In the genomic region with DNA sequence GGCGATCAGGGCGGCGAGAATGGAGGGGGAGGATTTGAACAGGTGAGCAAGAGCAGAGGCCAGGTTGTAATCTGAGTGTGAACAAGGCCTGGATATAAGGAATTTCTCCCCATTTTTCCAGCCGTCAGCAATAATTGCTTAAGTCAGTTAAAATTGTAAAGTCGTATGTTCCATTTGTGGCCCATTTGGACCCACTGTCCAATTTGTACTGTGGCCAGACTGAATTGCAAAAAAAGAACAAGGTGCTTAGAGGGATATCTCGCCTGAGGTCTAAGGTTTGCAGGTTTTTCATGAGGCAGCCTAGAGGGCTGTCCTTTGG, we compare ENCODE assay signal across 11 cellular contexts. TPM values are rescaled to one million over a fixed set of nuclear protein-coding genes. Genes with fewer than 3 reads are reported as not detected.
DNase-seq lines count a peak whose midpoint lies in the region; ATAC-seq, FAIRE-seq and TF ChIP-seq lines count a peak whose summit lies in the region.
"Had no signal": no experiment of that assay in that cellular context is flagged by ENCODE, and none has a peak within 500 bp of the region (broad histone marks: within the 10 kb centered on the region; RNA-seq: fewer than 3 reads in every experiment).

No MANE protein-coding gene starts in this region.

- peak overlapping the region; percentile 35 for H3K9ac ChIP-seq in keratinocyte (ENCODE audit: control insufficient read depth, extremely low read depth, insufficient read depth, low read length)

- intact Hi-C loops in CD14-positive monocyte (cut with micrococcal nuclease) = loop anchor here in 1 of 2 donors (10.0 kb wide), 1 partner anchor 720 kb away; no protein-coding TSS in a partner anchor

- no peak for DNase-seq in stimulated activated naive CD8-positive, alpha-beta T cell treated with anti-CD3 and anti-CD28 coated beads, Interleukin-15, Interleukin-2, amounts not matched to agents 100 U/mL and 50 U/mL, for 24 hours
- DNase-seq in activated CD4-positive, alpha-beta memory T cell treated with anti-CD3 and anti-CD28 coated beads, Interleukin-2, amount 10 ng/mL, durations not matched to agents 7 days and 5 days = no peak
- DNase-seq in keratinocyte (ENCODE audit: low read depth, low spot score) (no peak), NOMO-1 (lab: John Stamatoyannopoulos, UW; ENCODE audit: unreplicated experiment in 2 of 2) (no peak), CD14-positive monocyte (ENCODE audit: low spot score) (no peak)

- H3K9me3 Mint-ChIP-seq in stimulated activated naive CD8-positive, alpha-beta T cell treated with anti-CD3 and anti-CD28 coated beads, Interleukin-15, Interleukin-2, amounts not matched to agents 100 ng/mL and 50 ng/mL, for 24 hours = no peaks in the 10 kb centered on the region
- H3K9me3 Mint-ChIP-seq in activated CD4-positive, alpha-beta memory T cell treated with anti-CD3 and anti-CD28 coated beads, Interleukin-2, amount 10 ng/mL, durations not matched to agents 7 days and 5 days = no peaks in the 10 kb centered on the region
- no peaks in the 10 kb centered on the region for H3K9me3 Mint-ChIP-seq in CD14-positive monocyte

- peaks cover 4% of the 10 kb centered on the region for H3K4me1 ChIP-seq in keratinocyte (ENCODE audit: control insufficient read depth, extremely low read depth, insufficient read depth, low read length)
- H3K4me1 ChIP-seq: BE2C had no signal

- H3K79me2 ChIP-seq in keratinocyte (ENCODE audit: control insufficient read depth, insufficient read depth, low read length) = no peaks in the 10 kb centered on the region

- no peaks in the 10 kb centered on the region for H3K9me3 ChIP-seq in keratinocyte (ENCODE audit: control insufficient read depth, low read depth, low read length)
- H3K9me3 ChIP-seq: BE2C had no signal

- no peak for ATAC-seq in stimulated activated naive CD8-positive, alpha-beta T cell treated with anti-CD3 and anti-CD28 coated beads, Interleukin-15, Interleukin-2, amounts not matched to agents 100 U/mL and 50 U/mL, for 24 hours
- ATAC-seq in HG02884 (IDR thresholded peaks at IDR 0.05; ENCODE audit: unreplicated experiment) = no peak
- no peak for ATAC-seq in GM19395 (IDR thresholded peaks at IDR 0.05; ENCODE audit: unreplicated experiment)

- H3K27me3 Mint-ChIP-seq in stimulated activated naive CD8-positive, alpha-beta T cell treated with anti-CD3 and anti-CD28 coated beads, Interleukin-15, Interleukin-2, amounts not matched to agents 100 ng/mL and 50 ng/mL, for 24 hours = no peaks in the 10 kb centered on the region
- H3K27me3 Mint-ChIP-seq in activated CD4-positive, alpha-beta memory T cell treated with anti-CD3 and anti-CD28 coated beads, Interleukin-2, amount 10 ng/mL, durations not matched to agents 7 days and 5 days = no peaks in the 10 kb centered on the region
- H3K27me3 Mint-ChIP-seq in CD14-positive monocyte (ENCODE audit: low read depth in 3 of 3) = no peaks in the 10 kb centered on the region

- H3K36me3 Mint-ChIP-seq in stimulated activated naive CD8-positive, alpha-beta T cell treated with anti-CD3 and anti-CD28 coated beads, Interleukin-15, Interleukin-2, amounts not matched to agents 100 ng/mL and 50 ng/mL, for 24 hours (ENCODE audit: low read depth) = no peaks in the 10 kb centered on the region
- H3K36me3 Mint-ChIP-seq in activated CD4-positive, alpha-beta memory T cell treated with anti-CD3 and anti-CD28 coated beads, Interleukin-2, amount 10 ng/mL, durations not matched to agents 7 days and 5 days (ENCODE audit: low read depth) = no peaks in the 10 kb centered on the region
- H3K36me3 Mint-ChIP-seq in CD14-positive monocyte = no peaks in the 10 kb centered on the region

- H3K4me3 ChIP-seq in keratinocyte (ENCODE audit: control insufficient read depth in 2 of 3, extremely low read depth in 1 of 3, insufficient read depth in 2 of 3, low read depth in 1 of 3, low read length in 3 of 3) = no peak overlapping the region
- H3K4me3 ChIP-seq: lung had no signal

- no peaks in the 10 kb centered on the region for H3K9me1 ChIP-seq in keratinocyte (ENCODE audit: control insufficient read depth, extremely low read depth, insufficient read depth, low read length)

- H3K27me3 ChIP-seq in keratinocyte (ENCODE audit: control insufficient read depth, extremely low read depth, insufficient read depth, low read length) = no peaks in the 10 kb centered on the region
- H3K27me3 ChIP-seq: BE2C had no signal

- H3K36me3 ChIP-seq in keratinocyte (ENCODE audit: control insufficient read depth in 2 of 2, extremely low read depth in 1 of 2, insufficient read depth in 2 of 2, low read length in 2 of 2) = no peaks in the 10 kb centered on the region
- H3K36me3 ChIP-seq: BE2C had no signal

- CTCF ChIA-PET in activated CD4-positive, alpha-beta memory T cell treated with anti-CD3 and anti-CD28 coated beads, Interleukin-2, amount 10 ng/mL, durations not matched to agents 7 days and 5 days (lab: Charles Lee) = no interaction called here

- dilution Hi-C loops in keratinocyte (cut with MboI; ENCODE audit: extremely low pct_ligation_motif_present, low sequenced_read_pairs) = no loop called here

- no peak overlapping the region for H3K4me2 ChIP-seq in keratinocyte (ENCODE audit: control insufficient read depth, extremely low read depth, insufficient read depth, low read depth, low read length)

- TF ChIP-seq CTCF in keratinocyte (optimal IDR thresholded peaks at IDR 0.05 in 1 of 3, IDR thresholded peaks at IDR 0.05 in 1 of 3, conservative IDR thresholded peaks at IDR 0.05 in 1 of 3; ENCODE audit: extremely low read depth in 1 of 3, insufficient read depth in 2 of 3, low read length in 3 of 3) = no peak
- no peak for TF ChIP-seq CTCF in CD14-positive monocyte (IDR thresholded peaks at IDR 0.05)

- peak overlapping the region; percentile 27 for H3K4me3 Mint-ChIP-seq in stimulated activated naive CD8-positive, alpha-beta T cell treated with anti-CD3 and anti-CD28 coated beads, Interleukin-15, Interleukin-2, amounts not matched to agents 100 ng/mL and 50 ng/mL, for 24 hours
- H3K4me3 Mint-ChIP-seq in activated CD4-positive, alpha-beta memory T cell treated with anti-CD3 and anti-CD28 coated beads, Interleukin-2, amount 10 ng/mL, durations not matched to agents 7 days and 5 days = no peak overlapping the region
- no peak overlapping the region for H3K4me3 Mint-ChIP-seq in CD14-positive monocyte

- H3K27ac Mint-ChIP-seq in stimulated activated naive CD8-positive, alpha-beta T cell treated with anti-CD3 and anti-CD28 coated beads, Interleukin-15, Interleukin-2, amounts not matched to agents 100 ng/mL and 50 ng/mL, for 24 hours = peak overlapping the region; percentile 81
- H3K27ac Mint-ChIP-seq in activated CD4-positive, alpha-beta memory T cell treated with anti-CD3 and anti-CD28 coated beads, Interleukin-2, amount 10 ng/mL, durations not matched to agents 7 days and 5 days = peak overlapping the region; percentile 61
- peak overlapping the region in 1 of 7 donors; percentile 44 for H3K27ac Mint-ChIP-seq in CD14-positive monocyte

- no peaks in the 10 kb centered on the region for H4K20me1 ChIP-seq in keratinocyte (ENCODE audit: control insufficient read depth, extremely low read depth, insufficient read depth, low read length)

- peak overlapping the region; percentile 42 for H3K27ac ChIP-seq in keratinocyte (ENCODE audit: control insufficient read depth, insufficient read depth, low read length)

- POLR2A ChIA-PET in activated CD4-positive, alpha-beta memory T cell treated with anti-CD3 and anti-CD28 coated beads, Interleukin-2, amount 10 ng/mL, durations not matched to agents 7 days and 5 days (lab: Charles Lee) = no interaction called here

- H2AFZ ChIP-seq in keratinocyte (ENCODE audit: control insufficient read depth, low read length) = peak overlapping the region; percentile 78

- FAIRE-seq in keratinocyte (lab: Jason Lieb, UNC) = no peak
- FAIRE-seq: bronchial epithelial cell had no signal

- H3K4me1 Mint-ChIP-seq in stimulated activated naive CD8-positive, alpha-beta T cell treated with anti-CD3 and anti-CD28 coated beads, Interleukin-15, Interleukin-2, amounts not matched to agents 100 ng/mL and 50 ng/mL, for 24 hours (ENCODE audit: low read depth) = peaks cover 17% of the 10 kb centered on the region
- H3K4me1 Mint-ChIP-seq in activated CD4-positive, alpha-beta memory T cell treated with anti-CD3 and anti-CD28 coated beads, Interleukin-2, amount 10 ng/mL, durations not matched to agents 7 days and 5 days = peaks cover 20% of the 10 kb centered on the region
- H3K4me1 Mint-ChIP-seq in CD14-positive monocyte = peaks cover 13% of the 10 kb centered on the region

RNA-seq across cellular contexts. Expression of a gene that starts 1.0 kb away (rescaled TPM):
- total RNA-seq in activated CD4-positive, alpha-beta memory T cell treated with anti-CD3 and anti-CD28 coated beads, Interleukin-2, amount 10 ng/mL, durations not matched to agents 7 days and 5 days = not detected
- polyA plus RNA-seq in keratinocyte (0.03 to 0.05 TPM in 2 of 3 replicates, not detected in the other), CD14-positive monocyte (not detected)
- not detected for polyA plus RNA-seq in keratinocyte (2011; ENCODE audit: low read depth)
- polyA plus RNA-seq in keratinocyte (2011; cell fraction: cytosol; rRNA removed) = 0.03 TPM in 1 of 2 replicates, not detected in the other
- 0.04 TPM in 1 of 2 replicates, not detected in the other for polyA plus RNA-seq in keratinocyte (2011; cell fraction: nucleus; rRNA removed)
- polyA plus RNA-seq in keratinocyte (2012; ENCODE audit: low replicate concordance) = 0.37 TPM in 1 of 2 replicates, not detected in the other
- polyA minus RNA-seq in keratinocyte = not detected in 3 replicates
- not detected for polyA minus RNA-seq in keratinocyte (2011; cell fraction: cytosol; rRNA and poly(A)+ RNA removed)
- not detected in 2 replicates for polyA minus RNA-seq in keratinocyte (2011; cell fraction: nucleus; rRNA and poly(A)+ RNA removed)
- total RNA-seq: bronchial epithelial cell had no signal

RNA-seq across cellular contexts. Expression of a gene that starts 31.3 kb away (rescaled TPM):
- total RNA-seq in activated CD4-positive, alpha-beta memory T cell treated with anti-CD3 and anti-CD28 coated beads, Interleukin-2, amount 10 ng/mL, durations not matched to agents 7 days and 5 days = 10 to 100 TPM; 17.0 TPM
- polyA plus RNA-seq in keratinocyte (26.1 to 58.2 TPM (median 28.9 TPM) in 3 replicates), CD14-positive monocyte (10 to 100 TPM; 18.2 to 35.5 TPM)
- 12.3 TPM for polyA plus RNA-seq in keratinocyte (2011; ENCODE audit: low read depth)
- polyA plus RNA-seq in keratinocyte (2011; cell fraction: cytosol; rRNA removed) = 30.7 and 40.8 TPM in 2 replicates
- 46.1 and 47.9 TPM in 2 replicates for polyA plus RNA-seq in keratinocyte (2011; cell fraction: nucleus; rRNA removed)
- 27.4 and 45.9 TPM in 2 replicates for polyA plus RNA-seq in keratinocyte (2012; ENCODE audit: low replicate concordance)
- polyA minus RNA-seq in keratinocyte = 13.9 to 26.2 TPM (median 23.3 TPM) in 3 replicates
- 44.5 TPM for polyA minus RNA-seq in keratinocyte (2011; cell fraction: cytosol; rRNA and poly(A)+ RNA removed)
- polyA minus RNA-seq in keratinocyte (2011; cell fraction: nucleus; rRNA and poly(A)+ RNA removed) = 19.9 and 31.6 TPM in 2 replicates

RNA-seq across cellular contexts. Expression of a gene that starts 45.1 kb away (rescaled TPM):
- total RNA-seq in activated CD4-positive, alpha-beta memory T cell treated with anti-CD3 and anti-CD28 coated beads, Interleukin-2, amount 10 ng/mL, durations not matched to agents 7 days and 5 days = 10 to 100 TPM; 18.2 to 18.5 TPM
- polyA plus RNA-seq in keratinocyte (13.3 to 22.4 TPM (median 14.9 TPM) in 3 replicates), CD14-positive monocyte (1 to 10 TPM; 2.9 to 3.6 TPM)
- 4.2 TPM for polyA plus RNA-seq in keratinocyte (2011; ENCODE audit: low read depth)
- polyA plus RNA-seq in keratinocyte (2011; cell fraction: cytosol; rRNA removed) = 5.6 and 12.1 TPM in 2 replicates
- 24.6 and 26.5 TPM in 2 replicates for polyA plus RNA-seq in keratinocyte (2011; cell fraction: nucleus; rRNA removed)
- 8.6 and 28.4 TPM in 2 replicates for polyA plus RNA-seq in keratinocyte (2012; ENCODE audit: low replicate concordance)
- 18.7 to 38.6 TPM (median 22.9 TPM) in 3 replicates for polyA minus RNA-seq in keratinocyte
- polyA minus RNA-seq in keratinocyte (2011; cell fraction: cytosol; rRNA and poly(A)+ RNA removed) = 13.2 TPM
- polyA minus RNA-seq in keratinocyte (2011; cell fraction: nucleus; rRNA and poly(A)+ RNA removed) = 18.7 and 24.3 TPM in 2 replicates

RNA-seq across cellular contexts. Expression of a gene that starts 50.0 kb away (rescaled TPM):
- 10 to 100 TPM; 27.2 to 33.7 TPM for total RNA-seq in activated CD4-positive, alpha-beta memory T cell treated with anti-CD3 and anti-CD28 coated beads, Interleukin-2, amount 10 ng/mL, durations not matched to agents 7 days and 5 days
- polyA plus RNA-seq in keratinocyte (30.7 to 38.2 TPM (median 33.3 TPM) in 3 replicates), CD14-positive monocyte (10 to 100 TPM in 1 of 2 donors, 1 to 10 TPM in 1; 9.9 to 11.8 TPM)
- polyA plus RNA-seq in keratinocyte (2011; ENCODE audit: low read depth) = 35.0 TPM
- 18.4 and 29.9 TPM in 2 replicates for polyA plus RNA-seq in keratinocyte (2011; cell fraction: cytosol; rRNA removed)
- 24.4 and 24.9 TPM in 2 replicates for polyA plus RNA-seq in keratinocyte (2011; cell fraction: nucleus; rRNA removed)
- polyA plus RNA-seq in keratinocyte (2012; ENCODE audit: low replicate concordance) = 11.7 and 16.3 TPM in 2 replicates
- 30.5 to 61.7 TPM (median 44.9 TPM) in 3 replicates for polyA minus RNA-seq in keratinocyte
- 23.8 TPM for polyA minus RNA-seq in keratinocyte (2011; cell fraction: cytosol; rRNA and poly(A)+ RNA removed)
- 22.2 and 45.6 TPM in 2 replicates for polyA minus RNA-seq in keratinocyte (2011; cell fraction: nucleus; rRNA and poly(A)+ RNA removed)
